Comparison of ENCODE assay signal across 8 cellular contexts in the genomic region with DNA sequence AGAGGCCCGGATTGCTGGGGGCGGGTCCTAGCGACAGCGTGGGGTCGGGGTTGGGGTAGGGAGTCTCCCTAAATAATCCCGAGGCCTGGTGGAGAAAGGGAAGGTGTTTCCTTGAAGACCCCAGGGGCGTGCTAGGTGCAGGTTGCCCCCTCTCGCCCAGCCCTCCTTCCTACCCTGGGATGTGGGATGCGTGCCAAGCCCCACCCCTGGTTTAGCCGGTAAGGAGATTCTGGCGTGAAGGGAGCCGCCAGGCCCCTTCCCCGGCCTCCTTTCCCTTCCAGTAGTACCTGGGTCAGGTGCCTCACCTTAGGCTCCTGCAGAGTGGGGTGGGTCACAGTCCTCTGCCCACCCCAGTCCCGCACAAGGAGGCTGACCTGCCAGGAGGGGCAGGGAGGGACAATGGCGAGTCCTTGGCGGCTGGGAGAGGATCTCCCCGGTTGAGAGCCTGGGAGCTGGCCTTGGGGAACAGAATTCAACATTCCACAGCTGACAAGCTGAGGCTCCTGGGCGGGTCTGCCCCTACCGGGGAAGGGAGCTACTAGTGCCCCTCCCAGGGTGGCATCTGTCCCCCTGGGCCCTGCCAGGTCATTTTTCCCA. TPM values are rescaled to one million over a fixed set of nuclear protein-coding genes. Genes with fewer than 3 reads are reported as not detected.
DNase-seq lines count a peak whose midpoint lies in the region; ATAC-seq and TF ChIP-seq lines count a peak whose summit lies in the region.

No MANE protein-coding gene starts in this region.

- peaks cover 11% of the 10 kb centered on the region for H3K4me1 ChIP-seq in PC-9 (replicated peaks; ENCODE audit: insufficient read depth)
- peaks cover 23% of the 10 kb centered on the region for H3K4me1 ChIP-seq in effector memory CD4-positive, alpha-beta T cell (ENCODE audit: control insufficient read depth, insufficient read depth, low read length, poor library complexity, severe bottlenecking)
- H3K4me1 ChIP-seq in mononuclear cell (ENCODE audit: insufficient read depth, low read length) = peaks cover 43% of the 10 kb centered on the region
- H3K4me1 ChIP-seq in aorta (ENCODE audit: control insufficient read depth in 1 of 2, insufficient read depth in 2 of 2, low read length in 2 of 2) = no peaks in the 10 kb centered on the region

- peak overlapping the region; percentile 81 for H3K4me3 Mint-ChIP-seq in activated CD4-positive, alpha-beta T cell treated with anti-CD3 and anti-CD28 coated beads for 36 hours

- H3K9me3 ChIP-seq in PC-9 (ENCODE audit: insufficient read depth, low read depth) = no peaks in the 10 kb centered on the region
- H3K9me3 ChIP-seq in effector memory CD4-positive, alpha-beta T cell (ENCODE audit: control insufficient read depth, low read length) = no peaks in the 10 kb centered on the region
- H3K9me3 ChIP-seq in mononuclear cell (ENCODE audit: low read depth, low read length) = no peaks in the 10 kb centered on the region
- H3K9me3 ChIP-seq in aorta (ENCODE audit: control insufficient read depth, low read length) = no peaks in the 10 kb centered on the region

- no peak for ATAC-seq in activated CD4-positive, alpha-beta T cell treated with anti-CD3 and anti-CD28 coated beads for 36 hours
- ATAC-seq in aorta (ENCODE audit: low FRiP score) = no peak
- no peak for ATAC-seq in GM19035 (IDR thresholded peaks at IDR 0.05; ENCODE audit: unreplicated experiment)
- no peak for ATAC-seq in GM21737 (IDR thresholded peaks at IDR 0.05; ENCODE audit: unreplicated experiment)

- H3K36me3 ChIP-seq in PC-9 (ENCODE audit: low read depth) = no peaks in the 10 kb centered on the region
- no peaks in the 10 kb centered on the region for H3K36me3 ChIP-seq in effector memory CD4-positive, alpha-beta T cell (ENCODE audit: control insufficient read depth, insufficient read depth, low read length)
- H3K36me3 ChIP-seq in aorta (ENCODE audit: control insufficient read depth in 1 of 2, insufficient read depth in 2 of 2, low read length in 1 of 2) = no peaks in the 10 kb centered on the region

- H3K4me3 ChIP-seq in PC-9 = peak overlapping the region; percentile 90
- H3K4me3 ChIP-seq in effector memory CD4-positive, alpha-beta T cell (ENCODE audit: insufficient read depth, low read depth, low read length, poor library complexity, severe bottlenecking) = peak overlapping the region; percentile 62
- peak overlapping the region; percentile 60 for H3K4me3 ChIP-seq in mononuclear cell (ENCODE audit: low read length)
- H3K4me3 ChIP-seq in aorta (ENCODE audit: low read length in 2 of 2) = peak overlapping the region; percentile 40 to 82

- TF ChIP-seq CTCF in PC-9 (conservative IDR thresholded peaks at IDR 0.05) = no peak

- no peaks in the 10 kb centered on the region; the same call in 1 of the 2 replicates for H3F3A ChIP-seq in PC-9 (ENCODE audit: insufficient read depth, low read depth)

- no peaks in the 10 kb centered on the region for H3K27me3 Mint-ChIP-seq in activated CD4-positive, alpha-beta T cell treated with anti-CD3 and anti-CD28 coated beads for 36 hours

- POLR2A ChIA-PET in activated CD4-positive, alpha-beta T cell treated with anti-CD3 and anti-CD28 coated beads for 36 hours (lab: Charles Lee) = interaction anchor here (1.2 kb wide), 1 partner anchor 254 kb away, joined by 3 read pairs; no protein-coding TSS in a partner anchor
- POLR2A ChIA-PET in PC-9 (lab: Charles Lee; ENCODE audit: unreplicated experiment) = no interaction called here

- H3K79me2 ChIP-seq in PC-9 (ENCODE audit: low read depth) = peaks cover 34% of the 10 kb centered on the region

- peaks cover 20% of the 10 kb centered on the region; the same call in 1 of the 2 replicates for H4K20me1 ChIP-seq in PC-9 (ENCODE audit: insufficient read depth)

- peak overlapping the region; percentile 83 for H3K27ac Mint-ChIP-seq in activated CD4-positive, alpha-beta T cell treated with anti-CD3 and anti-CD28 coated beads for 36 hours

- peaks cover 43% of the 10 kb centered on the region for H3K4me1 Mint-ChIP-seq in activated CD4-positive, alpha-beta T cell treated with anti-CD3 and anti-CD28 coated beads for 36 hours

- CTCF ChIA-PET in activated CD4-positive, alpha-beta T cell treated with anti-CD3 and anti-CD28 coated beads for 36 hours (lab: Charles Lee) = interaction anchor here (7.2 kb wide), 1 partner anchor 11 kb away, joined by 56 read pairs; no protein-coding TSS in a partner anchor
- CTCF ChIA-PET in PC-9 (lab: Charles Lee) = interaction anchor here (0.5 to 1.0 kb wide), 5 partner anchors 10 to 731 kb away, joined by 3 to 8 read pairs (median 3); no protein-coding TSS in a partner anchor

- peaks cover 6% of the 10 kb centered on the region for H3K36me3 Mint-ChIP-seq in activated CD4-positive, alpha-beta T cell treated with anti-CD3 and anti-CD28 coated beads for 36 hours (ENCODE audit: low read depth)

- peak overlapping the region; percentile 85 for H2AFZ ChIP-seq in PC-9

- H3K9me2 ChIP-seq in PC-9 (ENCODE audit: insufficient read depth) = no peaks in the 10 kb centered on the region

- no peaks in the 10 kb centered on the region for H3K9me3 Mint-ChIP-seq in activated CD4-positive, alpha-beta T cell treated with anti-CD3 and anti-CD28 coated beads for 36 hours (ENCODE audit: low read depth)

- peak overlapping the region; percentile 99 for H3K4me2 ChIP-seq in PC-9

- WGBS in aorta, 2 donors = 5% methylated on average over 18 to 19 of the region's 19 CpGs

- intact Hi-C loops in activated CD4-positive, alpha-beta T cell treated with anti-CD3 and anti-CD28 coated beads for 36 hours (cut with DNase I, micrococcal nuclease) = loop anchor here (1.0 to 5.0 kb wide), 14 partner anchors 18 to 1170 kb away; a partner anchor contains a TSS
- intact Hi-C loops in PC-9 (cut with micrococcal nuclease; ENCODE audit: unreplicated experiment) = loop anchor here (1.0 to 10.0 kb wide), 7 partner anchors 39 to 654 kb away; a partner anchor contains a TSS
- intact Hi-C loops in aorta (cut with DNase I) = loop anchor here (5.0 to 10.0 kb wide), 3 partner anchors 106 to 233 kb away; a partner anchor contains a TSS

- H3K27ac ChIP-seq in PC-9 (no peak overlapping the region), aorta (ENCODE audit: low read depth in 1 of 2, low read length in 2 of 2) (no peak overlapping the region)
- H3K27ac ChIP-seq in effector memory CD4-positive, alpha-beta T cell (ENCODE audit: insufficient read depth, low read length, poor library complexity, severe bottlenecking) = peak overlapping the region; percentile 61

- H3K27me3 ChIP-seq in PC-9 (ENCODE audit: insufficient read depth, low read depth) (no peaks in the 10 kb centered on the region), mononuclear cell (ENCODE audit: insufficient read depth, low read length) (no peaks in the 10 kb centered on the region), aorta (ENCODE audit: control insufficient read depth in 1 of 2, insufficient read depth in 2 of 2, low read length in 1 of 2) (no peaks in the 10 kb centered on the region)
- H3K27me3 ChIP-seq in effector memory CD4-positive, alpha-beta T cell (replicated peaks; ENCODE audit: control insufficient read depth, insufficient read depth, low read length, poor library complexity, severe bottlenecking) = no peaks in the 10 kb centered on the region

- BruUV-seq in PC-9 (replicated peaks; lab: Mats Ljungman, UMichigan) = TSS peak; percentile 60

- peak; percentile 43 for DNase-seq in activated CD4-positive, alpha-beta T cell treated with anti-CD3 and anti-CD28 coated beads for 36 hours
- DNase-seq in activated CD4-positive, alpha-beta T cell treated with anti-CD3 and anti-CD28 coated beads, Interleukin-2, amount 50 U/mL, for 4 hours = no peak
- DNase-seq in PC-9 (peak; percentile 52 to 71), aorta (peak in 1 of 2 donors; percentile 89)
- DNase-seq in effector memory CD4-positive, alpha-beta T cell = no peak

RNA-seq across cellular contexts. Expression of a gene that starts 0.7 kb away (rescaled TPM):
- total RNA-seq in activated CD4-positive, alpha-beta T cell treated with anti-CD3 and anti-CD28 coated beads for 36 hours = 10 to 100 TPM; 19.4 to 25.2 TPM
- total RNA-seq in PC-9 (2021) = 81.1 and 82.1 TPM in 2 replicates
- 8.9 TPM for total RNA-seq in mononuclear cell
- total RNA-seq in aorta = 10 to 100 TPM; 17.9 to 22.9 TPM
- 10 to 100 TPM; 13.9 to 21.1 TPM for polyA plus RNA-seq in aorta

RNA-seq across cellular contexts. Expression of a gene that starts 17.5 kb away (rescaled TPM):
- total RNA-seq in activated CD4-positive, alpha-beta T cell treated with anti-CD3 and anti-CD28 coated beads for 36 hours = not detected
- total RNA-seq in PC-9 (2021) = not detected in 2 replicates
- total RNA-seq in mononuclear cell = 0.10 TPM
- not detected for total RNA-seq in aorta
- polyA plus RNA-seq in aorta = not detected

RNA-seq across cellular contexts. Expression of a gene that starts 17.6 kb away (rescaled TPM):
- under 1 TPM; 0.46 to 0.55 TPM for total RNA-seq in activated CD4-positive, alpha-beta T cell treated with anti-CD3 and anti-CD28 coated beads for 36 hours
- total RNA-seq in PC-9 (2021) = not detected in 2 replicates
- total RNA-seq in mononuclear cell = not detected
- total RNA-seq in aorta = not detected
- polyA plus RNA-seq in aorta = not detected

RNA-seq across cellular contexts. Expression of a gene that starts 38.0 kb away (rescaled TPM):
- total RNA-seq in activated CD4-positive, alpha-beta T cell treated with anti-CD3 and anti-CD28 coated beads for 36 hours = 1 to 10 TPM; 3.8 to 4.1 TPM
- total RNA-seq in PC-9 (2021) (7.2 and 11.0 TPM in 2 replicates), mononuclear cell (0.94 TPM), aorta (under 1 TPM; 0.81 to 0.87 TPM)
- under 1 TPM; 0.15 to 0.50 TPM for polyA plus RNA-seq in aorta

Comparison
In these comparisons a context has a peak if more than half of its experiments do, and no peak if none do; other contexts are left out.
1. DNase-seq: peak in activated CD4-positive, alpha-beta T cell treated with anti-CD3 and anti-CD28 coated beads for 36 hours (single experiment) and PC-9 (2 of 2); none in activated CD4-positive, alpha-beta T cell treated with anti-CD3 and anti-CD28 coated beads, Interleukin-2, amount 50 U/mL, for 4 hours (0 of 2) and effector memory CD4-positive, alpha-beta T cell (0 of 3).
2. Peak in every context shown above with its lines, with median percentiles within 50 percentile points of each other: H3K4me3 ChIP-seq.